29 cellular contexts compared by ENCODE assay signal in genomic region chr18:3424280-3424890, GRCh38. TPM values are rescaled to one million over a fixed set of nuclear protein-coding genes. Genes with fewer than 3 reads are reported as not detected.
DNase-seq lines count a peak whose midpoint lies in the region; ATAC-seq and TF ChIP-seq lines count a peak whose summit lies in the region.
"Had no signal": no experiment of that assay in that cellular context is flagged by ENCODE, and none has a peak within 500 bp of the region (broad histone marks: within the 10 kb centered on the region; RNA-seq: fewer than 3 reads in every experiment).

No MANE protein-coding gene starts in this region.

- no peaks in the 10 kb centered on the region for H3K27me3 ChIP-seq in breast epithelium
- H3K27me3 ChIP-seq: BE2C, brain microvascular endothelial cell, foreskin keratinocyte, heart left ventricle, stomach, tibial artery had no signal

- no peaks in the 10 kb centered on the region for H3K27me3 Mint-ChIP-seq in endothelial cell (ENCODE audit: unreplicated experiment)
- H3K27me3 Mint-ChIP-seq: T-cell had no signal

- peak; percentile 95 for ATAC-seq in mucosa of descending colon
- ATAC-seq: foreskin keratinocyte, heart left ventricle, T-cell had no signal

- DNase-seq in ELF-1 (ENCODE audit: low read depth, low spot score) (peak; percentile 58), NCI-H69 (lab: John Stamatoyannopoulos, UW) (peak; percentile 21), epithelial cell of esophagus (ENCODE audit: low read depth) (peak; percentile 43), mucosa of descending colon (peak in 1 of 3 donors; percentile 16), endothelial cell (ENCODE audit: low spot score) (no peak), NCI-H1417 (lab: John Stamatoyannopoulos, UW) (no peak), breast epithelium (ENCODE audit: low spot score in 2 of 2) (no peak), ureter (ENCODE audit: low spot score) (no peak)
- DNase-seq: activated CD4-positive, alpha-beta T cell treated with anti-CD3 and anti-CD28 coated beads, Interleukin-2, amount 50 U/mL, for 4 hours; activated CD4-positive, CD25-positive, alpha-beta regulatory T cell; activated naive CD4-positive, alpha-beta T cell treated with anti-CD3 and anti-CD28 coated beads for 36 hours; amniotic stem cell; BE2C; brain microvascular endothelial cell; effector CD4-positive, alpha-beta T cell; erythroblast; foreskin keratinocyte; HCEC 1CT; heart left ventricle; KBM-7; NCI-H1436 treated with DMSO at 0.1 percent for 48 hours; NCI-H2107; NCI-H446; SHP77 treated with DMSO at 0.1 percent for 48 hours; stimulated activated CD8-positive, alpha-beta memory T cell treated with anti-CD3 and anti-CD28 coated beads, Interleukin-4, amount 100 ng/mL, for 48 hours; stomach; T-cell; tibial artery had no signal

- H3K4me3 Mint-ChIP-seq in endothelial cell (ENCODE audit: unreplicated experiment): no peak overlapping the region
- H3K4me3 Mint-ChIP-seq: activated naive CD4-positive, alpha-beta T cell treated with anti-CD3 and anti-CD28 coated beads for 36 hours; activated T-helper 1 cell treated with anti-CD3 and anti-CD28 coated beads, Interleukin-12 subunit alpha, Interleukin-12 subunit beta, Interleukin-2, Interleukin-4 antibody, amounts not matched to agents 30 ng/mL and 10 ng/mL and 1 ng/mL, durations not matched to agents 14 hours and 24 hours and 36 hours; T-cell had no signal

- H3K27ac ChIP-seq in breast epithelium: no peak overlapping the region
- H3K27ac ChIP-seq: brain microvascular endothelial cell, foreskin keratinocyte, heart left ventricle, tibial artery had no signal

- no peaks in the 10 kb centered on the region for H3K36me3 Mint-ChIP-seq in endothelial cell (ENCODE audit: low read depth, unreplicated experiment)
- H3K36me3 Mint-ChIP-seq: T-cell had no signal

- no peak overlapping the region for H3K27ac Mint-ChIP-seq in endothelial cell (ENCODE audit: unreplicated experiment)
- H3K27ac Mint-ChIP-seq: activated naive CD4-positive, alpha-beta T cell treated with anti-CD3 and anti-CD28 coated beads for 36 hours; activated T-helper 1 cell treated with anti-CD3 and anti-CD28 coated beads, Interleukin-12 subunit alpha, Interleukin-12 subunit beta, Interleukin-2, Interleukin-4 antibody, amounts not matched to agents 30 ng/mL and 10 ng/mL and 1 ng/mL, durations not matched to agents 14 hours and 24 hours and 36 hours; T-cell had no signal

- H3K4me3 ChIP-seq in epithelial cell of esophagus (ENCODE audit: low read length) (no peak overlapping the region), mucosa of descending colon (no peak overlapping the region), breast epithelium (no peak overlapping the region)
- H3K4me3 ChIP-seq: heart left ventricle, stomach, tibial artery had no signal

- intact Hi-C loops in mucosa of descending colon (cut with DNase I, micrococcal nuclease): no loop called here
- intact Hi-C loops in breast epithelium (cut with DNase I; ENCODE audit: low total_unique reads): no loop called here

- TF ChIP-seq POLR2A in breast epithelium (IDR thresholded peaks at IDR 0.05): no peak

- no peak for TF ChIP-seq CTCF in epithelial cell of esophagus (IDR thresholded peaks at IDR 0.05; ENCODE audit: insufficient read depth, low read depth, low read length, missing control alignments)
- no peak for TF ChIP-seq CTCF in mucosa of descending colon (IDR thresholded peaks at IDR 0.05)
- no peak for TF ChIP-seq CTCF in endothelial cell (IDR thresholded peaks at IDR 0.05; ENCODE audit: unreplicated experiment)
- TF ChIP-seq CTCF in breast epithelium (IDR thresholded peaks at IDR 0.05): no peak

- H3K4me1 ChIP-seq in mucosa of descending colon (ENCODE audit: low read depth) (peaks cover 3% of the 10 kb centered on the region), breast epithelium (no peaks in the 10 kb centered on the region)
- H3K4me1 ChIP-seq: BE2C, foreskin keratinocyte, heart left ventricle, stomach, tibial artery had no signal

- no peaks in the 10 kb centered on the region for H3K4me1 Mint-ChIP-seq in endothelial cell (ENCODE audit: unreplicated experiment)
- H3K4me1 Mint-ChIP-seq: T-cell had no signal

- H3K36me3 ChIP-seq in mucosa of descending colon (ENCODE audit: low read depth) (no peaks in the 10 kb centered on the region), breast epithelium (no peaks in the 10 kb centered on the region)
- H3K36me3 ChIP-seq: BE2C, brain microvascular endothelial cell, heart left ventricle, stomach, tibial artery had no signal

- H3K9me3 ChIP-seq in mucosa of descending colon: no peaks in the 10 kb centered on the region
- no peaks in the 10 kb centered on the region for H3K9me3 ChIP-seq in breast epithelium
- H3K9me3 ChIP-seq: BE2C, tibial artery had no signal

- H3K9me3 Mint-ChIP-seq in endothelial cell (ENCODE audit: unreplicated experiment): no peaks in the 10 kb centered on the region
- H3K9me3 Mint-ChIP-seq: activated T-helper 1 cell treated with anti-CD3 and anti-CD28 coated beads, Interleukin-12 subunit alpha, Interleukin-12 subunit beta, Interleukin-2, Interleukin-4 antibody, amounts not matched to agents 30 ng/mL and 10 ng/mL and 1 ng/mL, durations not matched to agents 14 hours and 24 hours and 36 hours had no signal

RNA-seq across cellular contexts. Expression of gene TGIF1, which starts 25.6 kb away (rescaled TPM):
- total RNA-seq in mucosa of descending colon: 10 to 100 TPM; 37.1 to 67.2 (median 59.1) TPM
- 72.5 TPM for total RNA-seq in endothelial cell (ENCODE audit: unreplicated experiment)
- total RNA-seq in breast epithelium: 100 to 1,000 TPM in 2 of 3 donors, 10 to 100 TPM in 1; 67.7 to 161 (median 108) TPM
- 64.0 TPM for total RNA-seq in ureter

Comparison
In these comparisons a context has a peak if more than half of its experiments do, and no peak if none do; other contexts are left out.
1. DNase-seq: peak in ELF-1 (single experiment), NCI-H69 (single experiment) and epithelial cell of esophagus (single experiment); none in endothelial cell (single experiment), NCI-H1417 (0 of 3), breast epithelium (0 of 2) and ureter (single experiment).